1 cellular context compared by ENCODE assay signal in genomic region chrX:154428176-154429171, GRCh38.
A peak's percentile ranks its signal among the peaks of the same experiment; 100 is the strongest.
TF ChIP-seq lines count a peak whose summit lies in the region.

A gene with protein sequence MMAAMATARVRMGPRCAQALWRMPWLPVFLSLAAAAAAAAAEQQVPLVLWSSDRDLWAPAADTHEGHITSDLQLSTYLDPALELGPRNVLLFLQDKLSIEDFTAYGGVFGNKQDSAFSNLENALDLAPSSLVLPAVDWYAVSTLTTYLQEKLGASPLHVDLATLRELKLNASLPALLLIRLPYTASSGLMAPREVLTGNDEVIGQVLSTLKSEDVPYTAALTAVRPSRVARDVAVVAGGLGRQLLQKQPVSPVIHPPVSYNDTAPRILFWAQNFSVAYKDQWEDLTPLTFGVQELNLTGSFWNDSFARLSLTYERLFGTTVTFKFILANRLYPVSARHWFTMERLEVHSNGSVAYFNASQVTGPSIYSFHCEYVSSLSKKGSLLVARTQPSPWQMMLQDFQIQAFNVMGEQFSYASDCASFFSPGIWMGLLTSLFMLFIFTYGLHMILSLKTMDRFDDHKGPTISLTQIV (plus strand): TSS chrX:154428677. CDS start chrX:154428693, 16 bp downstream.

TF ChIP-seq in HEK293, 187 proteins besides CTCF, POLR2A, EP300 and RAD21 (continued from another document and continues in another):
- peak; percentile 99 for TF ChIP-seq PBX3 (CRISPR knock-in tag; IDR thresholded peaks at IDR 0.05)
- no peak for TF ChIP-seq ZNF670 (tag by site-specific recombination; IDR thresholded peaks at IDR 0.05; ENCODE audit: low read depth)
- TF ChIP-seq, protein P1, sequence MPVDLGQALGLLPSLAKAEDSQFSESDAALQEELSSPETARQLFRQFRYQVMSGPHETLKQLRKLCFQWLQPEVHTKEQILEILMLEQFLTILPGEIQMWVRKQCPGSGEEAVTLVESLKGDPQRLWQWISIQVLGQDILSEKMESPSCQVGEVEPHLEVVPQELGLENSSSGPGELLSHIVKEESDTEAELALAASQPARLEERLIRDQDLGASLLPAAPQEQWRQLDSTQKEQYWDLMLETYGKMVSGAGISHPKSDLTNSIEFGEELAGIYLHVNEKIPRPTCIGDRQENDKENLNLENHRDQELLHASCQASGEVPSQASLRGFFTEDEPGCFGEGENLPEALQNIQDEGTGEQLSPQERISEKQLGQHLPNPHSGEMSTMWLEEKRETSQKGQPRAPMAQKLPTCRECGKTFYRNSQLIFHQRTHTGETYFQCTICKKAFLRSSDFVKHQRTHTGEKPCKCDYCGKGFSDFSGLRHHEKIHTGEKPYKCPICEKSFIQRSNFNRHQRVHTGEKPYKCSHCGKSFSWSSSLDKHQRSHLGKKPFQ (tag by site-specific recombination; IDR thresholded peaks at IDR 0.05) = no peak
- peak; percentile 34; the same call in 1 of the 2 replicates for TF ChIP-seq GLIS1 (tag by site-specific recombination; IDR thresholded peaks at IDR 0.05)
- no peak for TF ChIP-seq ZNF362 (tag by site-specific recombination; IDR thresholded peaks at IDR 0.05)
- no peak for TF ChIP-seq ZNF10 (tag by site-specific recombination; IDR thresholded peaks at IDR 0.05)
- TF ChIP-seq, protein P2, sequence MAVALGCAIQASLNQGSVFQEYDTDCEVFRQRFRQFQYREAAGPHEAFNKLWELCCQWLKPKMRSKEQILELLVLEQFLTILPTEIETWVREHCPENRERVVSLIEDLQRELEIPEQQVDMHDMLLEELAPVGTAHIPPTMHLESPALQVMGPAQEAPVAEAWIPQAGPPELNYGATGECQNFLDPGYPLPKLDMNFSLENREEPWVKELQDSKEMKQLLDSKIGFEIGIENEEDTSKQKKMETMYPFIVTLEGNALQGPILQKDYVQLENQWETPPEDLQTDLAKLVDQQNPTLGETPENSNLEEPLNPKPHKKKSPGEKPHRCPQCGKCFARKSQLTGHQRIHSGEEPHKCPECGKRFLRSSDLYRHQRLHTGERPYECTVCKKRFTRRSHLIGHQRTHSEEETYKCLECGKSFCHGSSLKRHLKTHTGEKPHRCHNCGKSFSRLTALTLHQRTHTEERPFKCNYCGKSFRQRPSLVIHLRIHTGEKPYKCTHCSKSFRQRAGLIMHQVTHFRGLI (tag by site-specific recombination; IDR thresholded peaks at IDR 0.05) = no peak
- TF ChIP-seq, protein P3, sequence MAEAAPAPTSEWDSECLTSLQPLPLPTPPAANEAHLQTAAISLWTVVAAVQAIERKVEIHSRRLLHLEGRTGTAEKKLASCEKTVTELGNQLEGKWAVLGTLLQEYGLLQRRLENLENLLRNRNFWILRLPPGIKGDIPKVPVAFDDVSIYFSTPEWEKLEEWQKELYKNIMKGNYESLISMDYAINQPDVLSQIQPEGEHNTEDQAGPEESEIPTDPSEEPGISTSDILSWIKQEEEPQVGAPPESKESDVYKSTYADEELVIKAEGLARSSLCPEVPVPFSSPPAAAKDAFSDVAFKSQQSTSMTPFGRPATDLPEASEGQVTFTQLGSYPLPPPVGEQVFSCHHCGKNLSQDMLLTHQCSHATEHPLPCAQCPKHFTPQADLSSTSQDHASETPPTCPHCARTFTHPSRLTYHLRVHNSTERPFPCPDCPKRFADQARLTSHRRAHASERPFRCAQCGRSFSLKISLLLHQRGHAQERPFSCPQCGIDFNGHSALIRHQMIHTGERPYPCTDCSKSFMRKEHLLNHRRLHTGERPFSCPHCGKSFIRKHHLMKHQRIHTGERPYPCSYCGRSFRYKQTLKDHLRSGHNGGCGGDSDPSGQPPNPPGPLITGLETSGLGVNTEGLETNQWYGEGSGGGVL (tag by site-specific recombination; IDR thresholded peaks at IDR 0.05) = no peak
- TF ChIP-seq, protein P4, sequence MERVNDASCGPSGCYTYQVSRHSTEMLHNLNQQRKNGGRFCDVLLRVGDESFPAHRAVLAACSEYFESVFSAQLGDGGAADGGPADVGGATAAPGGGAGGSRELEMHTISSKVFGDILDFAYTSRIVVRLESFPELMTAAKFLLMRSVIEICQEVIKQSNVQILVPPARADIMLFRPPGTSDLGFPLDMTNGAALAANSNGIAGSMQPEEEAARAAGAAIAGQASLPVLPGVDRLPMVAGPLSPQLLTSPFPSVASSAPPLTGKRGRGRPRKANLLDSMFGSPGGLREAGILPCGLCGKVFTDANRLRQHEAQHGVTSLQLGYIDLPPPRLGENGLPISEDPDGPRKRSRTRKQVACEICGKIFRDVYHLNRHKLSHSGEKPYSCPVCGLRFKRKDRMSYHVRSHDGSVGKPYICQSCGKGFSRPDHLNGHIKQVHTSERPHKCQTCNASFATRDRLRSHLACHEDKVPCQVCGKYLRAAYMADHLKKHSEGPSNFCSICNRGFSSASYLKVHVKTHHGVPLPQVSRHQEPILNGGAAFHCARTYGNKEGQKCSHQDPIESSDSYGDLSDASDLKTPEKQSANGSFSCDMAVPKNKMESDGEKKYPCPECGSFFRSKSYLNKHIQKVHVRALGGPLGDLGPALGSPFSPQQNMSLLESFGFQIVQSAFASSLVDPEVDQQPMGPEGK (tag by site-specific recombination; IDR thresholded peaks at IDR 0.05) = peak; percentile 90
- no peak for TF ChIP-seq ZNF610 (tag by site-specific recombination; IDR thresholded peaks at IDR 0.05; ENCODE audit: borderline replicate concordance)
- peak; percentile 86 for TF ChIP-seq ZNF335 (tag by site-specific recombination; conservative IDR thresholded peaks at IDR 0.05)
- no peak for TF ChIP-seq ZNF677 (tag by site-specific recombination; IDR thresholded peaks at IDR 0.05)
- no peak for TF ChIP-seq ZNF16 (tag by site-specific recombination; IDR thresholded peaks at IDR 0.05; ENCODE audit: low read depth)
- TF ChIP-seq, protein P5, sequence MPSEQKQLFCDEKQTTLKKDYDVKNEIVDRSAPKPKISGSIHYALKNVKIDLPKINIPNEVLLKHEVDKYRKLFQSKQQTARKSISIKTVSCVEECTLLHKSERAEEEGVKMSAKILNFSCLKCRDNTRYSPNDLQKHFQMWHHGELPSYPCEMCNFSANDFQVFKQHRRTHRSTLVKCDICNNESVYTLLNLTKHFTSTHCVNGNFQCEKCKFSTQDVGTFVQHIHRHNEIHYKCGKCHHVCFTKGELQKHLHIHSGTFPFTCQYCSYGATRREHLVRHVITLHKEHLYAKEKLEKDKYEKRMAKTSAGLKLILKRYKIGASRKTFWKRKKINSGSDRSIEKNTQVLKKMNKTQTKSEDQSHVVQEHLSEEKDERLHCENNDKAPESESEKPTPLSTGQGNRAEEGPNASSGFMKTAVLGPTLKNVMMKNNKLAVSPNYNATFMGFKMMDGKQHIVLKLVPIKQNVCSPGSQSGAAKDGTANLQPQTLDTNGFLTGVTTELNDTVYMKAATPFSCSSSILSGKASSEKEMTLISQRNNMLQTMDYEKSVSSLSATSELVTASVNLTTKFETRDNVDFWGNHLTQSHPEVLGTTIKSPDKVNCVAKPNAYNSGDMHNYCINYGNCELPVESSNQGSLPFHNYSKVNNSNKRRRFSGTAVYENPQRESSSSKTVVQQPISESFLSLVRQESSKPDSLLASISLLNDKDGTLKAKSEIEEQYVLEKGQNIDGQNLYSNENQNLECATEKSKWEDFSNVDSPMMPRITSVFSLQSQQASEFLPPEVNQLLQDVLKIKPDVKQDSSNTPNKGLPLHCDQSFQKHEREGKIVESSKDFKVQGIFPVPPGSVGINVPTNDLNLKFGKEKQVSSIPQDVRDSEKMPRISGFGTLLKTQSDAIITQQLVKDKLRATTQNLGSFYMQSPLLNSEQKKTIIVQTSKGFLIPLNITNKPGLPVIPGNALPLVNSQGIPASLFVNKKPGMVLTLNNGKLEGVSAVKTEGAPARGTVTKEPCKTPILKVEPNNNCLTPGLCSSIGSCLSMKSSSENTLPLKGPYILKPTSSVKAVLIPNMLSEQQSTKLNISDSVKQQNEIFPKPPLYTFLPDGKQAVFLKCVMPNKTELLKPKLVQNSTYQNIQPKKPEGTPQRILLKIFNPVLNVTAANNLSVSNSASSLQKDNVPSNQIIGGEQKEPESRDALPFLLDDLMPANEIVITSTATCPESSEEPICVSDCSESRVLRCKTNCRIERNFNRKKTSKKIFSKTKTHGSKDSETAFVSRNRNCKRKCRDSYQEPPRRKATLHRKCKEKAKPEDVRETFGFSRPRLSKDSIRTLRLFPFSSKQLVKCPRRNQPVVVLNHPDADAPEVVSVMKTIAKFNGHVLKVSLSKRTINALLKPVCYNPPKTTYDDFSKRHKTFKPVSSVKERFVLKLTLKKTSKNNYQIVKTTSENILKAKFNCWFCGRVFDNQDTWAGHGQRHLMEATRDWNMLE (tag by site-specific recombination; conservative IDR thresholded peaks at IDR 0.05; ENCODE audit: low read depth) = no peak
- TF ChIP-seq ZNF639 (tag by site-specific recombination; IDR thresholded peaks at IDR 0.05) = no peak
- TF ChIP-seq ZNF76 (tag by site-specific recombination; IDR thresholded peaks at IDR 0.05; ENCODE audit: borderline replicate concordance, low read depth) = peak; percentile 30; the same call in 1 of the 2 replicates
- TF ChIP-seq ZNF707 (tag by site-specific recombination; IDR thresholded peaks at IDR 0.05) = no peak
- no peak for TF ChIP-seq ZBTB49 (tag by site-specific recombination; IDR thresholded peaks at IDR 0.05; ENCODE audit: low read depth)
- no peak for TF ChIP-seq ZNF114 (tag by site-specific recombination; IDR thresholded peaks at IDR 0.05)
- TF ChIP-seq ZBTB6 (tag by site-specific recombination; IDR thresholded peaks at IDR 0.05) = peak; percentile 86; the same call in 1 of the 2 replicates
- TF ChIP-seq ZNF404 (tag by site-specific recombination; IDR thresholded peaks at IDR 0.05) = no peak
- TF ChIP-seq ZNF2 (tag by site-specific recombination; IDR thresholded peaks at IDR 0.05) = 0 out of 2 replicates have a peak, but pooled peaks have one; percentile 57
- no peak; the same call in 1 of the 2 replicates for TF ChIP-seq ZNF660 (tag by site-specific recombination; IDR thresholded peaks at IDR 0.05)
- TF ChIP-seq ZNF214 (tag by site-specific recombination; IDR thresholded peaks at IDR 0.05; ENCODE audit: borderline replicate concordance) = no peak
- no peak for TF ChIP-seq ZNF555 (tag by site-specific recombination; conservative IDR thresholded peaks at IDR 0.05)
- TF ChIP-seq ZFP3 (tag by site-specific recombination; IDR thresholded peaks at IDR 0.05; ENCODE audit: low read depth) = no peak
- peak; percentile 96 for TF ChIP-seq ZFP69B (tag by site-specific recombination; IDR thresholded peaks at IDR 0.05)
- no peak for TF ChIP-seq HOXA7 (CRISPR knock-in tag; IDR thresholded peaks at IDR 0.05; ENCODE audit: borderline replicate concordance)
- TF ChIP-seq SCRT1 (tag by site-specific recombination; IDR thresholded peaks at IDR 0.05; ENCODE audit: borderline replicate concordance) = no peak
- TF ChIP-seq KLF8 (tag by site-specific recombination; IDR thresholded peaks at IDR 0.05) = no peak; the same call in none of the 2 replicates
- no peak for TF ChIP-seq ZNF585B (tag by site-specific recombination; IDR thresholded peaks at IDR 0.05)
- no peak for TF ChIP-seq ZSCAN4 (tag by site-specific recombination; IDR thresholded peaks at IDR 0.05)
